9 cellular contexts compared by ENCODE assay signal in the genomic region with DNA sequence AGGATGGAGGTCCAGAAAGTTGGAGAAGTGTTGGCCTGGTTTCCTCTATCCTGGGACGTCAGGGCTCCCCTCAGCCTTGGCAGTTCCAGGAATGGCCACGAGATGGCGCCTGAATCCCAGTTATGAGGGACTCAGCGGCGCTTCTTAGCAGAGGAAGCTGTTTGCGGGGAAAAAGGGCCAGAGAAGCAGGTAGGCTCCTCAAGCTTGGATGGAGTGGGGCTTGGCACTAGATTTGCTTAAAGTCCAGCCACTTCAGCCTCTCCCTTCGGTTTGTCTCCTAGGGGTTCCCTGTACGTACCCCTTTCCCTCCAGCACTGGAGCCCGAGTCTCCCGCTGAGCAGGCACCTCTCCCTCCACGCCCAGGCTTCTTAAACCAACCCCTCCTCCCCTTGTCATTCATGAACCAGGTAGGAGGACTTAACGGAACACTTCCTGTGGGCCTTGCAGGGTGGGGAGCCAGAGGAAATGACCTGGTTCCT. TPM values are rescaled to one million over a fixed set of nuclear protein-coding genes. Genes with fewer than 3 reads are reported as not detected.
A peak's percentile ranks its signal among the peaks of the same experiment; 100 is the strongest.
DNase-seq lines count a peak whose midpoint lies in the region; ATAC-seq and TF ChIP-seq lines count a peak whose summit lies in the region.
"Had no signal": no experiment of that assay in that cellular context is flagged by ENCODE, and none has a peak within 500 bp of the region (broad histone marks: within the 10 kb centered on the region; RNA-seq: fewer than 3 reads in every experiment).

No MANE protein-coding gene starts in this region.

- DNase-seq in HT-29 (ENCODE audit: low spot score) (peak; percentile 95), NT2/D1 (ENCODE audit: low read depth, low spot score) (peak; percentile 88), erythroblast (lab: John Stamatoyannopoulos, UW) (peak; percentile 70 to 90), myocyte (ENCODE audit: low read depth) (peak; percentile 85)
- DNase-seq in activated CD8-positive, alpha-beta memory T cell treated with anti-CD3 and anti-CD28 coated beads, Interleukin-2, amount 50 U/mL, for 4 hours, result peak; percentile 92
- DNase-seq in stimulated activated CD8-positive, alpha-beta memory T cell treated with anti-CD3 and anti-CD28 coated beads, Interleukin-7, amount 100 ng/mL, for 4 hours (ENCODE audit: low read depth in 2 of 2), result peak; percentile 68 to 78

- H3K4me3 ChIP-seq in NT2/D1 (ENCODE audit: insufficient read length, low read depth), result no peak overlapping the region
- H3K4me3 ChIP-seq: skin epidermis had no signal

- H3K9ac ChIP-seq in ES-I3 (ENCODE audit: low read depth, low read length) (peak overlapping the region; percentile 29; the same call in 1 of the 2 replicates), NT2/D1 (ENCODE audit: insufficient read length, low read depth) (peak overlapping the region; percentile 42)

- H3K4me1 ChIP-seq in ES-I3 (ENCODE audit: insufficient read depth, low read length) (peaks cover 23% of the 10 kb centered on the region), NT2/D1 (ENCODE audit: insufficient read depth, insufficient read length) (peaks cover 12% of the 10 kb centered on the region)

- H3K9me3 ChIP-seq in ES-I3 (ENCODE audit: control insufficient read depth, insufficient read depth, low read length) (no peaks in the 10 kb centered on the region), NT2/D1 (ENCODE audit: insufficient read depth, low read length) (no peaks in the 10 kb centered on the region)

- TF ChIP-seq POLR2A in erythroblast (IDR thresholded peaks at IDR 0.05; ENCODE audit: low read length), result no peak

- H3K36me3 ChIP-seq in ES-I3 (ENCODE audit: insufficient read depth, low read length) (no peaks in the 10 kb centered on the region), NT2/D1 (ENCODE audit: insufficient read depth, insufficient read length, low read length) (no peaks in the 10 kb centered on the region)

- ATAC-seq in GM21367 (IDR thresholded peaks at IDR 0.05; ENCODE audit: unreplicated experiment), result no peak

- no peaks in the 10 kb centered on the region for H3K27me3 ChIP-seq in NT2/D1 (ENCODE audit: insufficient read depth, insufficient read length)

RNA-seq across cellular contexts. Expression of gene TENT5B, which starts 32.0 kb away (rescaled TPM):
- total RNA-seq in HT-29 (2014; rRNA removed; shearing (Covaris generic)), result 1.9 and 2.3 TPM in 2 replicates
- 0.94 and 5.2 TPM in 2 replicates for total RNA-seq in myocyte
- 0.29 TPM for polyA plus RNA-seq in myocyte (2012)

RNA-seq across cellular contexts. Expression of gene TRNP1, which starts 51.2 kb away (rescaled TPM):
- 182 and 203 TPM in 2 replicates for total RNA-seq in HT-29 (2014; rRNA removed; shearing (Covaris generic))
- 4.7 and 5.4 TPM in 2 replicates for total RNA-seq in myocyte
- 6.0 TPM for polyA plus RNA-seq in myocyte (2012)

Comparison
In these comparisons a context has a peak if more than half of its experiments do, and no peak if none do; other contexts are left out.
1. RNA of gene TRNP1, which starts 51.2 kb away (total RNA-seq): 182 to 203 TPM in HT-29; 4.7 to 5.4 TPM in myocyte; every median in the first group is over 10 times any median in the second.
2. Peak in every context shown above with its lines, with median percentiles within 50 percentile points of each other: DNase-seq.